In genomic region chr14:74507085-74507484, GRCh38 we compare ENCODE assay signal across 15 cellular contexts.
"Had no signal": no experiment of that assay in that cellular context is flagged by ENCODE, and none has a peak within 500 bp of the region (broad histone marks: within the 10 kb centered on the region; RNA-seq: fewer than 3 reads in every experiment).

No MANE protein-coding gene starts in this region.

- H3K27ac Mint-ChIP-seq: activated CD8-positive, alpha-beta T cell treated with anti-CD3 and anti-CD28 coated beads, Interleukin-2, amount 10 ng/mL, durations not matched to agents 7 days and 5 days; activated naive CD4-positive, alpha-beta T cell treated with anti-CD3 and anti-CD28 coated beads for 36 hours; memory B cell; natural killer cell treated with Interleukin-12 subunit alpha and Interleukin-12 subunit beta and Interleukin-15 and Interleukin-18, amount 100 ng/mL, for 72 hours had no signal

- H3K9me3 Mint-ChIP-seq: activated naive CD4-positive, alpha-beta T cell treated with anti-CD3 and anti-CD28 coated beads for 36 hours; memory B cell; natural killer cell treated with Interleukin-12 subunit alpha and Interleukin-12 subunit beta and Interleukin-15 and Interleukin-18, amount 100 ng/mL, for 72 hours had no signal

- H3K27ac ChIP-seq: foreskin keratinocyte, heart left ventricle, uterus had no signal

- H3K27me3 ChIP-seq: foreskin keratinocyte, heart left ventricle, thyroid gland, uterus had no signal

- FAIRE-seq: islet of Langerhans had no signal

- H3K4me3 ChIP-seq: heart left ventricle, thyroid gland, uterus had no signal

- H3K27me3 Mint-ChIP-seq: natural killer cell treated with Interleukin-12 subunit alpha and Interleukin-12 subunit beta and Interleukin-15 and Interleukin-18, amount 100 ng/mL, for 72 hours had no signal

- H3K36me3 Mint-ChIP-seq: memory B cell; natural killer cell treated with Interleukin-12 subunit alpha and Interleukin-12 subunit beta and Interleukin-15 and Interleukin-18, amount 100 ng/mL, for 72 hours had no signal

- H3K36me3 ChIP-seq: uterus had no signal

- DNase-seq: activated CD4-positive, alpha-beta T cell treated with anti-CD3 and anti-CD28 coated beads for 48 hours; activated CD8-positive, alpha-beta memory T cell treated with anti-CD3 and anti-CD28 coated beads, Interleukin-2, amount 50 U/mL, for 48 hours; activated CD8-positive, alpha-beta T cell treated with anti-CD3 and anti-CD28 coated beads, Interleukin-2, amount 10 ng/mL, durations not matched to agents 7 days and 5 days; activated naive CD4-positive, alpha-beta T cell treated with anti-CD3 and anti-CD28 coated beads for 36 hours; cerebellar nuclear complex; foreskin keratinocyte; stimulated activated CD4-positive, alpha-beta T cell treated with anti-CD3 and anti-CD28 coated beads, Interleukin-4, amount 100 ng/mL, for 4 hours; T-helper 9 cell; uterus had no signal

- H3K4me1 ChIP-seq: uterus had no signal

- H3K4me3 Mint-ChIP-seq: activated CD8-positive, alpha-beta T cell treated with anti-CD3 and anti-CD28 coated beads, Interleukin-2, amount 10 ng/mL, durations not matched to agents 7 days and 5 days; activated naive CD4-positive, alpha-beta T cell treated with anti-CD3 and anti-CD28 coated beads for 36 hours; memory B cell; natural killer cell treated with Interleukin-12 subunit alpha and Interleukin-12 subunit beta and Interleukin-15 and Interleukin-18, amount 100 ng/mL, for 72 hours had no signal

- ATAC-seq: activated CD8-positive, alpha-beta T cell treated with anti-CD3 and anti-CD28 coated beads, Interleukin-2, amount 10 ng/mL, durations not matched to agents 7 days and 5 days; foreskin keratinocyte; heart left ventricle; left lobe of liver; natural killer cell treated with Interleukin-12 subunit alpha and Interleukin-12 subunit beta and Interleukin-15 and Interleukin-18, amount 100 ng/mL, for 72 hours had no signal

- H3K9me3 ChIP-seq: heart left ventricle, thyroid gland, uterus had no signal
